Comparison of ENCODE assay signal across 19 cellular contexts in genomic region chr2:8616084-8616419, GRCh38.
"Had no signal": no experiment of that assay in that cellular context is flagged by ENCODE, and none has a peak within 500 bp of the region (broad histone marks: within the 10 kb centered on the region; RNA-seq: fewer than 3 reads in every experiment).

No MANE protein-coding gene starts in this region.

- H3K27ac ChIP-seq: dorsolateral prefrontal cortex, parathyroid adenoma, psoas muscle, stomach, thyroid gland had no signal

- FAIRE-seq: small intestine, urothelium cell line had no signal

- H2AFZ ChIP-seq: parathyroid adenoma had no signal

- H3K27me3 ChIP-seq: dorsolateral prefrontal cortex, stomach, thyroid gland had no signal

- H3K9me3 ChIP-seq: psoas muscle, stomach, thyroid gland had no signal

- H3K79me2 ChIP-seq: parathyroid adenoma had no signal

- H3K4me3 ChIP-seq: dorsolateral prefrontal cortex, heart left ventricle, psoas muscle, stomach, thyroid gland had no signal

- DNase-seq: cortex of kidney; effector CD8-positive, alpha-beta T cell; foreskin melanocyte; hippocampal formation; left colon; mammary epithelial cell; midbrain; naive B cell; psoas muscle; retina; small intestine; stimulated activated CD4-positive, alpha-beta T cell treated with anti-CD3 and anti-CD28 coated beads, Interleukin-12 subunit alpha, Interleukin-12 subunit beta, amount 100 ng/mL, for 4 hours; stimulated activated naive CD4-positive, alpha-beta T cell; stomach; thyroid gland had no signal

- ATAC-seq: left colon, psoas muscle had no signal

- H3K36me3 ChIP-seq: heart left ventricle, stomach, thyroid gland had no signal

- H3K4me1 ChIP-seq: parathyroid adenoma, psoas muscle, stomach, thyroid gland had no signal

- H3K9ac ChIP-seq: parathyroid adenoma had no signal
